24 cellular contexts compared by ENCODE assay signal in genomic region chr17:49872776-49873377, GRCh38. TPM values are rescaled to one million over a fixed set of nuclear protein-coding genes. Genes with fewer than 3 reads are reported as not detected.
A peak's percentile ranks its signal among the peaks of the same experiment; 100 is the strongest.
DNase-seq lines count a peak whose midpoint lies in the region; ATAC-seq, FAIRE-seq and TF ChIP-seq lines count a peak whose summit lies in the region.
"Had no signal": no experiment of that assay in that cellular context is flagged by ENCODE, and none has a peak within 500 bp of the region (broad histone marks: within the 10 kb centered on the region; RNA-seq: fewer than 3 reads in every experiment).

No MANE protein-coding gene starts in this region.

- TF ChIP-seq EP300 in HepG2 (IDR thresholded peaks at IDR 0.05; ENCODE audit: low read depth in 2 of 2, low read length in 2 of 2) (no peak), HepG2 (CRISPR knock-in tag; IDR thresholded peaks at IDR 0.05; ENCODE audit: borderline replicate concordance) (no peak), GM12878 (IDR thresholded peaks at IDR 0.05; ENCODE audit: borderline replicate concordance in 1 of 2, control insufficient read depth in 1 of 2, low read depth in 2 of 2, low read length in 2 of 2) (no peak), gastroesophageal sphincter (IDR thresholded peaks at IDR 0.05) (no peak)

- H2AFZ ChIP-seq in HepG2 (ENCODE audit: low read length), result no peak overlapping the region
- H2AFZ ChIP-seq in GM12878 (ENCODE audit: control insufficient read depth, low read depth, low read length), result no peak overlapping the region

- TF ChIP-seq CTCF in HepG2 (CRISPR knock-in tag; IDR thresholded peaks at IDR 0.05) (no peak), right lobe of liver (IDR thresholded peaks at IDR 0.05) (no peak), GM12878 (IDR thresholded peaks at IDR 0.05 in 2 of 3, conservative IDR thresholded peaks at IDR 0.05 in 1 of 3; ENCODE audit: control insufficient read depth in 2 of 3, extremely low read depth in 1 of 3, insufficient read depth in 1 of 3, low read depth in 3 of 3, low read length in 3 of 3) (no peak), upper lobe of right lung (IDR thresholded peaks at IDR 0.05) (no peak), gastroesophageal sphincter (IDR thresholded peaks at IDR 0.05) (no peak)

- H3K27me3 ChIP-seq in HepG2 (ENCODE audit: control insufficient read depth in 1 of 2, insufficient read depth in 2 of 2, low read length in 2 of 2) (peaks cover 5 to 49% of the 10 kb centered on the region in 2 experiments; a peak in 4 of 5 replicates), right lobe of liver (no peaks in the 10 kb centered on the region), GM12878 (replicated peaks in 1 of 2; ENCODE audit: control insufficient read depth in 2 of 2, insufficient read depth in 2 of 2, low read length in 1 of 2) (no peaks in the 10 kb centered on the region), upper lobe of right lung (peaks cover 8% of the 10 kb centered on the region), gastroesophageal sphincter (peaks cover 54% of the 10 kb centered on the region)
- H3K27me3 ChIP-seq: uterus had no signal

- BruUV-seq in HepG2 (replicated peaks; lab: Mats Ljungman, UMichigan), result no TSS peak
- no TSS peak for BruUV-seq in GM12878 (replicated peaks; lab: Mats Ljungman, UMichigan)

- FAIRE-seq in HepG2 (lab: Jason Lieb, UNC) (no peak), GM12878 (lab: Jason Lieb, UNC) (no peak)

- no peak overlapping the region for H3K4me2 ChIP-seq in HepG2 (ENCODE audit: low read depth, low read length)
- H3K4me2 ChIP-seq in GM12878 (ENCODE audit: control insufficient read depth, insufficient read depth), result 0 out of 2 replicates have a peak overlapping the region, but pooled peaks have one; percentile 9

- no peak overlapping the region for H3K9ac ChIP-seq in HepG2 (ENCODE audit: insufficient read depth, low read depth, low read length)
- no peak overlapping the region for H3K9ac ChIP-seq in GM12878 (ENCODE audit: control insufficient read depth, insufficient read depth, low read length)

- TF ChIP-seq RAD21 in HepG2 (CRISPR knock-in tag; IDR thresholded peaks at IDR 0.05) (no peak), GM12878 (IDR thresholded peaks at IDR 0.05; ENCODE audit: insufficient read depth, low read depth, low read length) (no peak)

- in situ Hi-C loops in HepG2 (cut with HindIII; ENCODE audit: extremely low pct_ligation_motif_present, low pct_unique_long_range_greater_than_20kb) (no loop called here), GM12878 (cut with MboI) (no loop called here)

- H4K20me1 ChIP-seq in HepG2 (ENCODE audit: insufficient read depth, low read length) (no peaks in the 10 kb centered on the region), GM12878 (ENCODE audit: control insufficient read depth, insufficient read depth) (no peaks in the 10 kb centered on the region)

- intact Hi-C loops in HepG2 (cut with micrococcal nuclease; ENCODE audit: unreplicated experiment) (no loop called here), right lobe of liver (cut with DNase I) (no loop called here), GM12878 (cut with micrococcal nuclease; ENCODE audit: unreplicated experiment) (no loop called here), upper lobe of right lung (cut with DNase I) (no loop called here)

- no peak overlapping the region for H3K4me3 ChIP-seq in HepG2 (replicated peaks in 1 of 3; ENCODE audit: insufficient read depth in 1 of 3, low read depth in 2 of 3, low read length in 3 of 3)
- H3K4me3 ChIP-seq in right lobe of liver, result no peak overlapping the region
- no peak overlapping the region for H3K4me3 ChIP-seq in GM12878
- no peak overlapping the region for H3K4me3 ChIP-seq in upper lobe of right lung
- H3K4me3 ChIP-seq in gastroesophageal sphincter, result no peak overlapping the region
- H3K4me3 ChIP-seq: HAP-1, heart right ventricle, SJCRH30, uterus had no signal

- POLR2A ChIA-PET in HepG2 (lab: Yijun Ruan, JAX), result interaction anchor here (1.5 kb wide), 1 partner anchor 14 kb away, joined by 5 read pairs; no protein-coding TSS in a partner anchor
- POLR2A ChIA-PET in GM12878 (lab: Charles Lee), result no interaction called here

- DNase-seq in HepG2 (ENCODE audit: low spot score) (no peak), right lobe of liver (no peak), NCI-H510A (lab: John Stamatoyannopoulos, UW) (peak; percentile 62), GM12878 (ENCODE audit: low read depth, low spot score) (no peak), upper lobe of right lung (no peak), NAMALWA (ENCODE audit: low spot score) (no peak), NCI-H128 (lab: John Stamatoyannopoulos, UW; ENCODE audit: unreplicated experiment) (no peak)
- DNase-seq: activated CD4-positive, alpha-beta T cell treated with anti-CD3 and anti-CD28 coated beads, Interleukin-2, amount 50 U/mL, for 1 hour; heart right ventricle; left colon; SJCRH30; substantia nigra; uterus had no signal

- SMC1A ChIA-PET in GM12878 (lab: Charles Lee; ENCODE audit: uncharacterized antibody, unreplicated experiment), result interaction anchor here (1.9 kb wide), 1 partner anchor 124 kb away, joined by 4 read pairs; no protein-coding TSS in a partner anchor

- ATAC-seq in HepG2, result no peak
- ATAC-seq in right lobe of liver, result no peak
- ATAC-seq in GM12878, result no peak
- ATAC-seq in upper lobe of right lung, result peak; percentile 2
- ATAC-seq in gastroesophageal sphincter, result no peak
- ATAC-seq: heart right ventricle, left colon, Panc1 had no signal

- H3K79me2 ChIP-seq in HepG2 (ENCODE audit: insufficient read depth, low read length), result no peaks in the 10 kb centered on the region
- no peaks in the 10 kb centered on the region for H3K79me2 ChIP-seq in GM12878 (ENCODE audit: control insufficient read depth, insufficient read depth, low read length)

- no peak overlapping the region for H3K27ac ChIP-seq in HepG2 (ENCODE audit: extremely low read length, insufficient read depth, low read length)
- no peak overlapping the region for H3K27ac ChIP-seq in right lobe of liver
- H3K27ac ChIP-seq in GM12878 (ENCODE audit: control insufficient read depth, insufficient read depth), result no peak overlapping the region
- no peak overlapping the region for H3K27ac ChIP-seq in upper lobe of right lung
- H3K27ac ChIP-seq in gastroesophageal sphincter, result no peak overlapping the region
- H3K27ac ChIP-seq: C4-2B, epithelial cell of prostate, heart right ventricle, SJCRH30, uterus had no signal

- H3K36me3 ChIP-seq in HepG2 (replicated peaks in 1 of 2; ENCODE audit: control insufficient read depth in 1 of 2, insufficient read depth in 2 of 2, low read length in 2 of 2) (no peaks in the 10 kb centered on the region), right lobe of liver (no peaks in the 10 kb centered on the region), GM12878 (ENCODE audit: control insufficient read depth in 2 of 2, insufficient read depth in 2 of 2, low read length in 1 of 2) (no peaks in the 10 kb centered on the region), upper lobe of right lung (no peaks in the 10 kb centered on the region), gastroesophageal sphincter (no peaks in the 10 kb centered on the region)
- H3K36me3 ChIP-seq: HAP-1, heart right ventricle, SJCRH30, uterus had no signal

- H3K4me1 ChIP-seq in HepG2 (ENCODE audit: insufficient read depth, low read length) (no peaks in the 10 kb centered on the region), right lobe of liver (no peaks in the 10 kb centered on the region), GM12878 (ENCODE audit: control insufficient read depth, insufficient read depth, low read length) (no peaks in the 10 kb centered on the region), upper lobe of right lung (peaks cover 6% of the 10 kb centered on the region), gastroesophageal sphincter (no peaks in the 10 kb centered on the region)
- H3K4me1 ChIP-seq: HAP-1, heart right ventricle, SJCRH30, uterus had no signal

- CTCF ChIA-PET in HepG2 (lab: Yijun Ruan, JAX; ENCODE audit: low intra/inter-chr PET ratio, low total read pairs) (no interaction called here), GM12878 (lab: Yijun Ruan, JAX) (interaction anchor here (1.4 kb wide), 1 partner anchor 124 kb away, joined by 9 read pairs; no protein-coding TSS in a partner anchor)

- TF ChIP-seq POLR2A in HepG2 (IDR thresholded peaks at IDR 0.05; ENCODE audit: insufficient read depth in 1 of 2, low read depth in 2 of 2, low read length in 2 of 2) (no peak), right lobe of liver (IDR thresholded peaks at IDR 0.05) (no peak), GM12878 (IDR thresholded peaks at IDR 0.05; ENCODE audit: low read depth, low read length) (no peak), gastroesophageal sphincter (IDR thresholded peaks at IDR 0.05) (no peak)

- H3K9me3 ChIP-seq in HepG2 (ENCODE audit: low read length) (no peaks in the 10 kb centered on the region), right lobe of liver (no peaks in the 10 kb centered on the region), GM12878 (replicated peaks; ENCODE audit: control insufficient read depth, insufficient read depth, low read length) (no peaks in the 10 kb centered on the region), upper lobe of right lung (no peaks in the 10 kb centered on the region), gastroesophageal sphincter (no peaks in the 10 kb centered on the region)
- H3K9me3 ChIP-seq: HAP-1, heart right ventricle, SJCRH30, uterus had no signal

- WGBS in HepG2 (ENCODE audit: low lambda C conversion rate), result 46% methylated on average over 6 of the region's 6 CpGs
- WGBS in right lobe of liver (ENCODE audit: insufficient coverage, low coverage, low lambda C conversion rate, missing lambda C conversion rate), result 82% methylated on average over 4 of the region's 6 CpGs
- WGBS in GM12878 (ENCODE audit: insufficient coverage, insufficient replicate concordance, low lambda C conversion rate, missing lambda C conversion rate), result 41% methylated on average over 5 of the region's 6 CpGs
- WGBS in gastroesophageal sphincter (ENCODE audit: low coverage in 1 of 2), 2 donors, result no CpG with 5 or more reads among the region's 6 CpGs

- RAD21 ChIA-PET in GM12878 (lab: Charles Lee; ENCODE audit: unreplicated experiment), result no interaction called here

RNA-seq across cellular contexts. Expression of gene TAC4, which starts 25.0 kb away (rescaled TPM):
- total RNA-seq in HepG2 (2016; rRNA removed; fragmentation: Illumina TruSeq; extraction: Trizol) (not detected in 2 replicates), right lobe of liver (not detected), GM12878 (2014; rRNA removed) (not detected in 2 replicates), GM12878 (2014; rRNA removed; fragmentation: Illumina TruSeq; extraction: Trizol) (not detected in 2 replicates), GM12878 (2021) (not detected in 2 replicates), upper lobe of right lung (not detected), gastroesophageal sphincter (not detected)
- total RNA-seq in HepG2 (2016; cell fraction: cytosol; rRNA removed; fragmentation: Illumina TruSeq; extraction: Trizol; ENCODE audit: low read depth), result not detected in 2 replicates
- not detected in 2 replicates for total RNA-seq in HepG2 (2016; cell fraction: insoluble cytoplasmic fraction; rRNA removed; fragmentation: Illumina TruSeq; extraction: Trizol)
- total RNA-seq in HepG2 (2016; cell fraction: membrane; rRNA removed; fragmentation: Illumina TruSeq; extraction: Trizol), result not detected in 2 replicates
- not detected in 2 replicates for total RNA-seq in HepG2 (2016; cell fraction: nucleus; rRNA removed; fragmentation: Illumina TruSeq; extraction: Trizol)
- polyA plus RNA-seq in HepG2 (2011; rRNA removed) (not detected in 2 replicates), GM12878 (2011; rRNA removed) (not detected in 2 replicates), GM12878 (2014; fragmentation: Illumina TruSeq; extraction: Trizol) (not detected in 2 replicates), GM12878 (2014; fragmentation: Nextera tagmentation; extraction: Ambion mirVana) (not detected), GM12878 (2014; rRNA removed) (not detected in 2 replicates), GM12878 (2016; fragmentation: Nextera tagmentation; extraction: Ambion mirVana) (not detected)
- not detected in 2 replicates for polyA plus RNA-seq in HepG2 (2011; cell fraction: cytosol; rRNA removed)
- not detected in 2 replicates for polyA plus RNA-seq in HepG2 (2011; cell fraction: nucleus; rRNA removed)
- not detected in 2 replicates for polyA plus RNA-seq in HepG2 (2012)
- polyA plus RNA-seq in HepG2 (2016; cell fraction: cytosol; fragmentation: Illumina TruSeq; extraction: Trizol; ENCODE audit: low read depth), result not detected in 2 replicates
- polyA plus RNA-seq in HepG2 (2016; cell fraction: insoluble cytoplasmic fraction; fragmentation: Illumina TruSeq; extraction: Trizol; ENCODE audit: low read depth), result not detected in 2 replicates
- polyA plus RNA-seq in HepG2 (2016; cell fraction: membrane; fragmentation: Illumina TruSeq; extraction: Trizol; ENCODE audit: low read depth), result not detected in 2 replicates
- polyA plus RNA-seq in HepG2 (2016; cell fraction: nucleus; fragmentation: Illumina TruSeq; extraction: Trizol; ENCODE audit: insufficient read depth, low read depth), result not detected in 2 replicates
- polyA minus RNA-seq in HepG2 (2011; rRNA and poly(A)+ RNA removed; ENCODE audit: low replicate concordance), result not detected in 2 replicates
- not detected in 2 replicates for polyA minus RNA-seq in HepG2 (2011; cell fraction: cytosol; rRNA and poly(A)+ RNA removed)
- not detected in 2 replicates for polyA minus RNA-seq in HepG2 (2011; cell fraction: nucleus; rRNA and poly(A)+ RNA removed)
- not detected in 2 replicates for total RNA-seq in GM12878 (2013; cell fraction: nucleolus; rRNA removed)
- not detected for polyA plus RNA-seq in GM12878 (2011; ENCODE audit: low read depth)
- not detected in 2 replicates for polyA plus RNA-seq in GM12878 (2011; cell fraction: cytosol; rRNA removed)
- not detected in 2 replicates for polyA plus RNA-seq in GM12878 (2011; cell fraction: nucleus; rRNA removed)
- polyA plus RNA-seq in GM12878 (2012), result not detected in 2 replicates
- polyA minus RNA-seq in GM12878 (2011; rRNA and poly(A)+ RNA removed), result not detected in 2 replicates
- not detected in 2 replicates for polyA minus RNA-seq in GM12878 (2011; cell fraction: cytosol; rRNA and poly(A)+ RNA removed)
- polyA minus RNA-seq in GM12878 (2011; cell fraction: nucleus; rRNA and poly(A)+ RNA removed), result not detected in 2 replicates
- total RNA-seq: cerebellum; left colon; MCF 10A; myocyte; osteoblast; SJCRH30; T-helper 1 cell treated with Interleukin-12 subunit alpha and Interleukin-12 subunit beta and Interleukin-4 antibody, amounts not matched to agents 30 ng/mL and 1 ng/mL, for 36 hours had no signal
- polyA plus RNA-seq: heart right ventricle, IgD-negative memory B cell had no signal
